ENCODE assay signal across 14 cellular contexts in the genomic region with DNA sequence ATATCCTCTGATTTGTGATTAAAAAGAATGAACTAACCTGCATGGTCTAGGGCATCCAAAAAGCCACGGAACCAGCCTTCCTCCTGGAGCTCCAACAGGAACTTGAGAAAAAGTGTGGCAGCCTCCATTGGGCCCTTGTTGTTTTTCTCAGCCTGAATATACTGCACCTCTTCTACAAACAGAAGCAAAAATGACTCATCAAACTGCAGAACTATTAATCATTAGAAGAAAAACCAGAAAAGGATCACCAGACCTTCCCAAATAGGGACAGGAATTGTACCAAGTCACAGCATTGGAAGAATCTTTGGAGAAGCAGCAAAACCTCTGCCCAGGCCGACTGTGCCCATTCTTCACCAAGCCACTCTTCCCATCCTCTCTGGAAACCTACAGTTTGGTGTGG. TPM values are rescaled to one million over a fixed set of nuclear protein-coding genes. Genes with fewer than 3 reads are reported as not detected.
DNase-seq lines count a peak whose midpoint lies in the region; ATAC-seq and TF ChIP-seq lines count a peak whose summit lies in the region.
"Had no signal": no experiment of that assay in that cellular context is flagged by ENCODE, and none has a peak within 500 bp of the region (broad histone marks: within the 10 kb centered on the region; RNA-seq: fewer than 3 reads in every experiment).

No MANE protein-coding gene starts in this region.

- H3F3A ChIP-seq in PC-9 (ENCODE audit: insufficient read depth, low read depth) = no peaks in the 10 kb centered on the region; the same call in 1 of the 2 replicates

- no peaks in the 10 kb centered on the region for H3K36me3 ChIP-seq in PC-9 (ENCODE audit: low read depth)
- H3K36me3 ChIP-seq in esophagus squamous epithelium = peaks cover 0 to 45% (median 0%) of the 10 kb centered on the region in 3 donors

- H3K27ac ChIP-seq in PC-9 = peak overlapping the region; percentile 41
- H3K27ac ChIP-seq in esophagus squamous epithelium = peak overlapping the region in 3 of 4 donors; percentile 74 to 75 (median 75)

- intact Hi-C loops in PC-9 (cut with micrococcal nuclease; ENCODE audit: unreplicated experiment) (no loop called here), esophagus squamous epithelium (cut with DNase I) (no loop called here), cardiac septum (cut with DNase I) (no loop called here)

- H3K4me3 ChIP-seq in PC-9 = no peak overlapping the region
- peak overlapping the region in 1 of 4 donors; percentile 3 for H3K4me3 ChIP-seq in esophagus squamous epithelium

- no peak for TF ChIP-seq CTCF in PC-9 (conservative IDR thresholded peaks at IDR 0.05)
- TF ChIP-seq CTCF in esophagus squamous epithelium (IDR thresholded peaks at IDR 0.05) = no peak

- CTCF ChIA-PET in PC-9 (lab: Charles Lee) = no interaction called here

- DNase-seq in PC-9 = peak in 1 of 2 experiments; percentile 55
- no peak for DNase-seq in esophagus squamous epithelium (lab: John Stamatoyannopoulos, UW)
- peak; percentile 94 for DNase-seq in renal cortical epithelial cell (ENCODE audit: low read depth)
- DNase-seq in cardiac septum (ENCODE audit: low spot score) = no peak
- no peak for DNase-seq in NCI-H2196 (lab: John Stamatoyannopoulos, UW; ENCODE audit: unreplicated experiment)
- DNase-seq: aorta; effector CD4-positive, alpha-beta T cell; head of caudate nucleus; left colon; NCI-H226; stimulated activated CD4-positive, alpha-beta T cell treated with anti-CD3 and anti-CD28 coated beads, Interleukin-1b, Interleukin-23, amount 100 ng/mL, for 48 hours had no signal

- BruUV-seq in PC-9 (replicated peaks; lab: Mats Ljungman, UMichigan) = no TSS peak

- H2AFZ ChIP-seq in PC-9 = no peak overlapping the region

- no peaks in the 10 kb centered on the region for H3K79me2 ChIP-seq in PC-9 (ENCODE audit: low read depth)

- H3K9me2 ChIP-seq in PC-9 (ENCODE audit: insufficient read depth) = no peaks in the 10 kb centered on the region

- H3K27me3 ChIP-seq in PC-9 (ENCODE audit: insufficient read depth, low read depth) (no peaks in the 10 kb centered on the region), esophagus squamous epithelium (no peaks in the 10 kb centered on the region)

- TF ChIP-seq POLR2A in esophagus squamous epithelium (IDR thresholded peaks at IDR 0.05) = no peak

- H3K4me2 ChIP-seq in PC-9 = no peak overlapping the region

- H4K20me1 ChIP-seq in PC-9 (ENCODE audit: insufficient read depth) = no peaks in the 10 kb centered on the region

- POLR2A ChIA-PET in PC-9 (lab: Charles Lee; ENCODE audit: unreplicated experiment) = interaction anchor here (0.5 kb wide), 1 partner anchor 666 kb away, joined by 4 read pairs; a partner anchor contains a TSS

- WGBS in esophagus squamous epithelium, 2 donors = 40 to 60% methylated on average over 2 of the region's 2 CpGs

- H3K4me1 ChIP-seq in PC-9 (replicated peaks; ENCODE audit: insufficient read depth) (peaks cover 8% of the 10 kb centered on the region), esophagus squamous epithelium (peaks cover 0 to 14% (median 0%) of the 10 kb centered on the region in 3 donors)

- H3K9me3 ChIP-seq in PC-9 (ENCODE audit: insufficient read depth, low read depth) (no peaks in the 10 kb centered on the region; the same call in 1 of the 2 replicates), esophagus squamous epithelium (peaks cover 0 to 6% (median 0%) of the 10 kb centered on the region in 3 donors)

- ATAC-seq in GM18861 (IDR thresholded peaks at IDR 0.05; ENCODE audit: unreplicated experiment) = peak; percentile 58
- no peak for ATAC-seq in HG03439 (IDR thresholded peaks at IDR 0.05; ENCODE audit: unreplicated experiment)
- no peak for ATAC-seq in GM18873 (IDR thresholded peaks at IDR 0.05; ENCODE audit: low FRiP score, unreplicated experiment)

RNA-seq across cellular contexts. Expression of a gene that starts 25.2 kb away (rescaled TPM):
- total RNA-seq in PC-9 (2021) = 3.9 and 4.2 TPM in 2 replicates
- total RNA-seq in esophagus squamous epithelium = 10 to 100 TPM in 1 of 4 donors, 1 to 10 TPM in 3; 6.5 to 10.4 (median 8.4) TPM
- 28.6 and 49.7 TPM in 2 replicates for total RNA-seq in renal cortical epithelial cell
- total RNA-seq in cardiac septum = 2.8 TPM

RNA-seq across cellular contexts. Expression of a gene that starts 51.4 kb away (rescaled TPM):
- total RNA-seq in PC-9 (2021) (8.0 and 8.2 TPM in 2 replicates), esophagus squamous epithelium (1 to 10 TPM; 1.1 to 5.3 (median 2.0) TPM), renal cortical epithelial cell (2.3 and 6.8 TPM in 2 replicates), cardiac septum (15.7 TPM)

RNA-seq across cellular contexts. Expression of a gene that starts 51.6 kb away (rescaled TPM):
- total RNA-seq in PC-9 (2021) (8.0 and 11.1 TPM in 2 replicates), esophagus squamous epithelium (10 to 100 TPM; 12.2 to 19.8 (median 16.0) TPM), renal cortical epithelial cell (44.3 and 49.0 TPM in 2 replicates), cardiac septum (8.5 TPM)
